Comparison of ENCODE assay signal across 13 cellular contexts in the genomic region with DNA sequence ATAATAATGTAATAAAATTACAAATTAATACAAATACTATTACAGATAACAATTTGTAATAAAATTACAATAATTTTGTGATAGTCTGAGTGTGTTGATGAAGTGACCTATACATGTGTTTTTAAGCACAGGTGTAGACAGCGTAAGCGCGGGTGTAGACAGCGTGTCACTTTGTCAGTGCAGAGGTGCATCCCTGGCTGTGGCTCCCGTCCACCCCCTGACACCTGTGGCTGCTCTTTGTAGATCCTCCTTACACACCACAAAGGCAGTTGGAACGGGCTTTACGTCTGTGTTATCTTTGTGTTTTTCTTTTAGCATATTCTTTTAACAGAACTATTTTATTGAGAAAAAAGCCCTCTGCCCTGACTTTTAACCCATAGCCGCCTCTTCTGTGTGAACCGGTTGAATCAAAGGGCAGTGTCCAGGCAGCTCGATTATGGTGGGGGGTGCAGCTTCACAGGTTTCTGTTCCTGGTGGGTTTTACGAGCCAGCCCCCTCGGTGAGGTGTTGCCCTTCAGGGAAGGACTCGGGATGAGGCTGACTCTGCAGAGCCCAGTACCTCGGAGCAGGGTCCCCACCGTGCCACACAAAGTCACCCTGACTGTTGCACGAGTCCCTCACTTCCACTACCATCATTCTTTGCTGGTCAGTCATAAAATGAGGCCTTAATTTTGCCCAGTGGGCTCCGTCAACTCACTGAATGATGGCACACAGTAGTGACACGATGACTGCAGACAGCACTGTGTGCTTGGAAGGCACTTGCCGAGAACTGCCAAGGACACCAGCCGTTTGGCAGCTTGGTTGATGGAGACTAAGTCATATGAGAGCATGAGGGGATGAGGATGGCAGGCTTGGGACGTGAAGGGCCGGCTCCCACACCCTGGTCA.
DNase-seq lines count a peak whose midpoint lies in the region; ATAC-seq and TF ChIP-seq lines count a peak whose summit lies in the region.
"Had no signal": no experiment of that assay in that cellular context is flagged by ENCODE, and none has a peak within 500 bp of the region (broad histone marks: within the 10 kb centered on the region; RNA-seq: fewer than 3 reads in every experiment).

No MANE protein-coding gene starts in this region.

- no peak overlapping the region for H3K27ac ChIP-seq in GM23248
- no peak overlapping the region for H3K27ac ChIP-seq in mesenchymal stem cell (ENCODE audit: low read length, poor library complexity, severe bottlenecking)
- no peak overlapping the region for H3K27ac ChIP-seq in CD8-positive, alpha-beta T cell (ENCODE audit: low read depth, low read length)
- H3K27ac ChIP-seq: HL-60 had no signal

- no peaks in the 10 kb centered on the region for H3K9me3 Mint-ChIP-seq in CD8-positive, alpha-beta T cell
- no peaks in the 10 kb centered on the region for H3K9me3 Mint-ChIP-seq in activated CD4-positive, alpha-beta memory T cell treated with anti-CD3 and anti-CD28 coated beads for 36 hours

- intact Hi-C loops in CD8-positive, alpha-beta T cell (cut with DNase I, micrococcal nuclease), result no loop called here
- intact Hi-C loops in activated CD4-positive, alpha-beta memory T cell treated with anti-CD3 and anti-CD28 coated beads for 36 hours (cut with micrococcal nuclease), result loop anchor here (1.0 kb wide), 1 partner anchor 32 kb away; no protein-coding TSS in a partner anchor

- H4K8ac ChIP-seq in mesenchymal stem cell (ENCODE audit: low read length), result no peak overlapping the region

- no peaks in the 10 kb centered on the region for H4K20me1 ChIP-seq in GM23248 (ENCODE audit: insufficient read depth)

- CTCF ChIA-PET in CD8-positive, alpha-beta T cell (lab: Charles Lee), result interaction anchor here (1.2 kb wide), 1 partner anchor 417 kb away, joined by 3 read pairs; no protein-coding TSS in a partner anchor
- CTCF ChIA-PET in activated CD4-positive, alpha-beta memory T cell treated with anti-CD3 and anti-CD28 coated beads for 36 hours (lab: Charles Lee), result interaction anchor here (2.5 kb wide), 1 partner anchor 15 kb away, joined by 6 read pairs; no protein-coding TSS in a partner anchor

- no peak for ATAC-seq in CD8-positive, alpha-beta T cell
- no peak for ATAC-seq in HG02763 (IDR thresholded peaks at IDR 0.05; ENCODE audit: unreplicated experiment)

- H4K91ac ChIP-seq in mesenchymal stem cell (ENCODE audit: low read length), result no peak overlapping the region

- H3K18ac ChIP-seq in mesenchymal stem cell (ENCODE audit: low read depth in 1 of 2, low read length in 2 of 2), result no peak overlapping the region

- no peak overlapping the region for H3K27ac Mint-ChIP-seq in CD8-positive, alpha-beta T cell
- no peak overlapping the region for H3K27ac Mint-ChIP-seq in activated CD4-positive, alpha-beta memory T cell treated with anti-CD3 and anti-CD28 coated beads for 36 hours

- no peak overlapping the region for H2BK15ac ChIP-seq in mesenchymal stem cell (ENCODE audit: low read depth, poor library complexity, severe bottlenecking)

- no peak overlapping the region for H2BK120ac ChIP-seq in mesenchymal stem cell (ENCODE audit: low read depth, low read length)

- TF ChIP-seq CTCF in CD8-positive, alpha-beta T cell (IDR thresholded peaks at IDR 0.05), result no peak

- H2AFZ ChIP-seq in GM23248 (no peak overlapping the region), mesenchymal stem cell (ENCODE audit: low read depth, low read length) (no peak overlapping the region)

- in situ Hi-C loops in GM23248 (cut with MboI), result no loop called here

- H2BK12ac ChIP-seq in mesenchymal stem cell (ENCODE audit: low read length in 2 of 2), result no peak overlapping the region

- peaks cover 13% of the 10 kb centered on the region; the same call in 1 of the 2 replicates for H3K27me3 ChIP-seq in GM23248 (replicated peaks; ENCODE audit: insufficient read depth)
- H3K27me3 ChIP-seq in mesenchymal stem cell (ENCODE audit: control insufficient read depth in 1 of 2, insufficient read depth in 1 of 2, low read length in 2 of 2), result peaks cover 0 to 12% of the 10 kb centered on the region in 2 experiments
- H3K27me3 ChIP-seq in skeletal muscle satellite cell (ENCODE audit: control insufficient read depth, insufficient read depth, low read length), result peaks cover 34% of the 10 kb centered on the region
- no peaks in the 10 kb centered on the region for H3K27me3 ChIP-seq in CD8-positive, alpha-beta T cell (ENCODE audit: insufficient read depth, low read length)

- H3K36me3 Mint-ChIP-seq in CD8-positive, alpha-beta T cell, result no peaks in the 10 kb centered on the region
- no peaks in the 10 kb centered on the region for H3K36me3 Mint-ChIP-seq in activated CD4-positive, alpha-beta memory T cell treated with anti-CD3 and anti-CD28 coated beads for 36 hours

- no peak overlapping the region for H3K4me3 Mint-ChIP-seq in CD8-positive, alpha-beta T cell
- no peak overlapping the region for H3K4me3 Mint-ChIP-seq in activated CD4-positive, alpha-beta memory T cell treated with anti-CD3 and anti-CD28 coated beads for 36 hours

- H3K9me3 ChIP-seq in GM23248 (ENCODE audit: low read depth), result no peaks in the 10 kb centered on the region
- no peaks in the 10 kb centered on the region for H3K9me3 ChIP-seq in mesenchymal stem cell (ENCODE audit: control insufficient read depth, low read length)
- H3K9me3 ChIP-seq in skeletal muscle satellite cell (replicated peaks; ENCODE audit: low read length), result no peaks in the 10 kb centered on the region
- no peaks in the 10 kb centered on the region for H3K9me3 ChIP-seq in CD8-positive, alpha-beta T cell (ENCODE audit: low read length)

- H3K23ac ChIP-seq in mesenchymal stem cell (ENCODE audit: low read length in 2 of 2), result no peak overlapping the region

- POLR2A ChIA-PET in CD8-positive, alpha-beta T cell (lab: Charles Lee), result no interaction called here
- POLR2A ChIA-PET in activated CD4-positive, alpha-beta memory T cell treated with anti-CD3 and anti-CD28 coated beads for 36 hours (lab: Charles Lee), result no interaction called here

- DNase-seq in GM23248, result no peak
- DNase-seq in cerebellum (ENCODE audit: low spot score), result peak; percentile 81
- DNase-seq in mesenchymal stem cell, result no peak
- DNase-seq in CD8-positive, alpha-beta T cell, result no peak
- DNase-seq in activated CD4-positive, alpha-beta memory T cell treated with anti-CD3 and anti-CD28 coated beads for 36 hours, result no peak
- DNase-seq: DMS153, NCI-H1105 treated with DMSO at 0.1 percent for 48 hours, NCI-H187, NCI-H526 treated with DMSO at 0.1 percent for 48 hours, SHP77 treated with DMSO at 0.1 percent for 48 hours had no signal

- no peaks in the 10 kb centered on the region for H3K36me3 ChIP-seq in GM23248 (ENCODE audit: low read depth)
- H3K36me3 ChIP-seq in mesenchymal stem cell (ENCODE audit: control insufficient read depth in 1 of 2, insufficient read depth in 2 of 2, low read depth in 1 of 2, low read length in 2 of 2), result peaks cover 7 to 8% of the 10 kb centered on the region in 2 experiments
- H3K36me3 ChIP-seq in skeletal muscle satellite cell (ENCODE audit: insufficient read depth, low read length), result no peaks in the 10 kb centered on the region
- H3K36me3 ChIP-seq in CD8-positive, alpha-beta T cell (ENCODE audit: insufficient read depth, low read length), result no peaks in the 10 kb centered on the region

- H3K4me1 ChIP-seq in GM23248 (ENCODE audit: insufficient read depth), result peaks cover 8% of the 10 kb centered on the region
- peaks cover 22% of the 10 kb centered on the region for H3K4me1 ChIP-seq in mesenchymal stem cell (ENCODE audit: control insufficient read depth, insufficient read depth, low read depth, low read length)
- H3K4me1 ChIP-seq in skeletal muscle satellite cell (ENCODE audit: control insufficient read depth, insufficient read depth, low read length), result peaks cover 11% of the 10 kb centered on the region
- peaks cover 26% of the 10 kb centered on the region for H3K4me1 ChIP-seq in CD8-positive, alpha-beta T cell (ENCODE audit: insufficient read depth, low read length)

- H3K79me1 ChIP-seq in mesenchymal stem cell (replicated peaks; ENCODE audit: low read length, poor library complexity, severe bottlenecking), result no peaks in the 10 kb centered on the region

- H2AK5ac ChIP-seq in mesenchymal stem cell (ENCODE audit: low read length, severe bottlenecking), result no peak overlapping the region

- WGBS in GM23248 (ENCODE audit: low coverage in 1 of 2, low lambda C conversion rate in 2 of 2, missing lambda C conversion rate in 2 of 2), 2 experiments, result 63% methylated on average over 21 to 22 of the region's 22 CpGs
- WGBS in mesenchymal stem cell, result 90% methylated on average over 20 of the region's 22 CpGs

- no peak overlapping the region for H3K14ac ChIP-seq in mesenchymal stem cell (ENCODE audit: low read length in 2 of 2)

- no peak overlapping the region for H3K4ac ChIP-seq in mesenchymal stem cell (ENCODE audit: low read depth in 1 of 2, low read length in 2 of 2)

- no peaks in the 10 kb centered on the region for H3K9me2 ChIP-seq in GM23248 (ENCODE audit: insufficient read depth)

- no peaks in the 10 kb centered on the region for H3K79me2 ChIP-seq in GM23248 (ENCODE audit: insufficient read depth)

- no peak overlapping the region for H3K4me3 ChIP-seq in GM23248
- peak overlapping the region in 1 of 2 experiments; percentile 24 for H3K4me3 ChIP-seq in mesenchymal stem cell (ENCODE audit: insufficient read depth in 1 of 2, low read depth in 1 of 2, low read length in 2 of 2)
- H3K4me3 ChIP-seq in skeletal muscle satellite cell (ENCODE audit: low read length), result no peak overlapping the region
- H3K4me3 ChIP-seq in CD8-positive, alpha-beta T cell (ENCODE audit: low read depth, low read length), result no peak overlapping the region

- no peaks in the 10 kb centered on the region for H3F3A ChIP-seq in GM23248 (ENCODE audit: insufficient read depth)

- H3K9ac ChIP-seq in GM23248 (no peak overlapping the region), mesenchymal stem cell (ENCODE audit: low read length) (peak overlapping the region; percentile 44), skeletal muscle satellite cell (ENCODE audit: low read depth, low read length) (no peak overlapping the region)

- peaks cover 35% of the 10 kb centered on the region for H3K4me1 Mint-ChIP-seq in CD8-positive, alpha-beta T cell (ENCODE audit: low read depth)
- peaks cover 37% of the 10 kb centered on the region for H3K4me1 Mint-ChIP-seq in activated CD4-positive, alpha-beta memory T cell treated with anti-CD3 and anti-CD28 coated beads for 36 hours (ENCODE audit: low read depth)

- H3K27me3 Mint-ChIP-seq in CD8-positive, alpha-beta T cell (ENCODE audit: low read depth), result no peaks in the 10 kb centered on the region
- no peaks in the 10 kb centered on the region for H3K27me3 Mint-ChIP-seq in activated CD4-positive, alpha-beta memory T cell treated with anti-CD3 and anti-CD28 coated beads for 36 hours

- H2BK5ac ChIP-seq in mesenchymal stem cell (ENCODE audit: low read depth, low read length, poor library complexity, severe bottlenecking), result no peak overlapping the region

- H3K4me2 ChIP-seq in GM23248 (ENCODE audit: unreplicated experiment) (peak overlapping the region; percentile 19), mesenchymal stem cell (ENCODE audit: low read length, poor library complexity, severe bottlenecking) (no peak overlapping the region), skeletal muscle satellite cell (ENCODE audit: low read length) (peak overlapping the region; percentile 58)
